Comparison of ENCODE assay signal across 1 cellular context in genomic region chr20:49957487-49957938, GRCh38.
TF ChIP-seq lines count a peak whose summit lies in the region.

No MANE protein-coding gene starts in this region.

TF ChIP-seq in K562, 482 proteins besides CTCF, POLR2A, EP300 and RAD21:
- TF ChIP-seq CHAMP1 (IDR thresholded peaks at IDR 0.05) = no peak
- TF ChIP-seq GABPB2 (CRISPR knock-in tag; conservative IDR thresholded peaks at IDR 0.05) = no peak
- no peak for TF ChIP-seq DMBX1 (CRISPR knock-in tag; IDR thresholded peaks at IDR 0.05; ENCODE audit: borderline replicate concordance)
- TF ChIP-seq ZFX (CRISPR knock-in tag; IDR thresholded peaks at IDR 0.05) = no peak
TF ChIP-seq in K562: peak in this region for 0.
